In the genomic region with DNA sequence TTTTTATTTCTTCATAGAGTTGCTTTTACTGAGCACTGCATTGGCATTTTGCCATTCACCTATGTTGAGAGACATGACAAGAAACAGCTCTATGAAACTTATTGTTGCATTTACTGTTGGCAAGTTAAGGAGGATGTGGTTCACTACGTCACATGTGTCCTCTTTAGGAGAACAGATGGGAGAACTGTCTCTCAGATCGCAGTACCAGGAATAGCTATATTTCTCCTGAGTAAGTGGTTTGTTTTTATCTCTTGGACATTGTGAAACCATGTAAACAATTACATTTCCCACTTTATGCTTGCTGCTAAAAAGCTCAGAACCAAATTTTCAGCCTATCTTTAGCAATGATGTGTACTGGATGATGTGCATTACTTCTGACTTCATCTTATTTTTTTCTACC, we compare ENCODE assay signal across 9 cellular contexts. TPM values are rescaled to one million over a fixed set of nuclear protein-coding genes. Genes with fewer than 3 reads are reported as not detected.
A peak's percentile ranks its signal among the peaks of the same experiment; 100 is the strongest.
DNase-seq lines count a peak whose midpoint lies in the region; ATAC-seq, FAIRE-seq and TF ChIP-seq lines count a peak whose summit lies in the region.
"Had no signal": no experiment of that assay in that cellular context is flagged by ENCODE, and none has a peak within 500 bp of the region (broad histone marks: within the 10 kb centered on the region; RNA-seq: fewer than 3 reads in every experiment).

No MANE protein-coding gene starts in this region.

- no peak overlapping the region for H3K9ac ChIP-seq in SK-N-SH

- CTCF ChIA-PET in SK-N-SH (lab: Yijun Ruan, JAX), result no interaction called here

- H3K4me3 ChIP-seq in DOHH2 (ENCODE audit: low read length), result peak overlapping the region; percentile 6
- H3K4me3 ChIP-seq in lower lobe of right lung, result no peak overlapping the region
- H3K4me3 ChIP-seq in SK-N-SH (ENCODE audit: low read depth in 2 of 2, low read length in 1 of 2), result no peak overlapping the region
- H3K4me3 ChIP-seq: SJSA1 had no signal

- H3K4me2 ChIP-seq in DOHH2 (ENCODE audit: low read length) (peak overlapping the region; percentile 50), SK-N-SH (no peak overlapping the region)

- peak overlapping the region; percentile 49 for H3K27ac ChIP-seq in DOHH2 (ENCODE audit: low read depth, low read length)
- no peak overlapping the region for H3K27ac ChIP-seq in lower lobe of right lung
- no peak overlapping the region for H3K27ac ChIP-seq in SK-N-SH (ENCODE audit: low read depth in 2 of 2, low read length in 1 of 2)
- H3K27ac ChIP-seq: SJSA1 had no signal

- peaks cover 4% of the 10 kb centered on the region for H3K9me3 Mint-ChIP-seq in activated naive CD8-positive, alpha-beta T cell (ENCODE audit: low read depth)
- H3K9me3 Mint-ChIP-seq in CD14-positive monocyte, result no peaks in the 10 kb centered on the region

- no peaks in the 10 kb centered on the region for H3K9me2 ChIP-seq in DOHH2 (replicated peaks; ENCODE audit: control insufficient read depth, low read length)
- no peaks in the 10 kb centered on the region for H3K9me2 ChIP-seq in SK-N-SH

- H3K4me3 Mint-ChIP-seq in activated naive CD8-positive, alpha-beta T cell, result peak overlapping the region; percentile 48
- H3K4me3 Mint-ChIP-seq in CD14-positive monocyte, result no peak overlapping the region

- no peaks in the 10 kb centered on the region for H3K27me3 Mint-ChIP-seq in activated naive CD8-positive, alpha-beta T cell
- H3K27me3 Mint-ChIP-seq in CD14-positive monocyte (ENCODE audit: low read depth in 3 of 3), result no peaks in the 10 kb centered on the region

- DNase-seq in lower lobe of right lung (no peak), UCSD-AML1 (lab: John Stamatoyannopoulos, UW; ENCODE audit: unreplicated experiment) (no peak), SK-N-SH (no peak), CD14-positive monocyte (ENCODE audit: low spot score) (no peak), RCC 7860 (ENCODE audit: low spot score) (no peak)

- H3K36me3 ChIP-seq in DOHH2 (ENCODE audit: control insufficient read depth, low read length) (no peaks in the 10 kb centered on the region), lower lobe of right lung (no peaks in the 10 kb centered on the region), SK-N-SH (replicated peaks in 1 of 2; ENCODE audit: control insufficient read depth in 1 of 2, insufficient read depth in 2 of 2, low read length in 1 of 2) (no peaks in the 10 kb centered on the region)
- H3K36me3 ChIP-seq: SJSA1 had no signal

- POLR2A ChIA-PET in SK-N-SH (lab: Yijun Ruan, JAX), result no interaction called here

- H3K9me3 ChIP-seq in DOHH2 (ENCODE audit: control insufficient read depth, insufficient read depth, low read length) (no peaks in the 10 kb centered on the region), lower lobe of right lung (no peaks in the 10 kb centered on the region), SK-N-SH (no peaks in the 10 kb centered on the region)
- H3K9me3 ChIP-seq: SJSA1 had no signal

- H4K20me1 ChIP-seq in DOHH2 (ENCODE audit: control insufficient read depth, insufficient read depth, low read depth, low read length) (no peaks in the 10 kb centered on the region), SK-N-SH (ENCODE audit: insufficient read depth) (no peaks in the 10 kb centered on the region)

- H3F3A ChIP-seq in DOHH2 (ENCODE audit: control insufficient read depth, insufficient read depth) (no peaks in the 10 kb centered on the region), SK-N-SH (replicated peaks; ENCODE audit: insufficient read depth) (no peaks in the 10 kb centered on the region)

- FAIRE-seq in RCC 7860 (lab: Jason Lieb, UNC), result no peak

- WGBS in SK-N-SH (ENCODE audit: low lambda C conversion rate), result 55% methylated on average over 2 of the region's 2 CpGs

- peaks cover 20% of the 10 kb centered on the region for H3K36me3 Mint-ChIP-seq in activated naive CD8-positive, alpha-beta T cell
- peaks cover 3 to 6% of the 10 kb centered on the region in 2 donors for H3K36me3 Mint-ChIP-seq in CD14-positive monocyte

- H3K4me1 ChIP-seq in DOHH2 (ENCODE audit: control insufficient read depth, low read length) (peaks cover 22% of the 10 kb centered on the region), lower lobe of right lung (peaks cover 3% of the 10 kb centered on the region), SK-N-SH (ENCODE audit: control insufficient read depth in 1 of 2, insufficient read depth in 2 of 2, low read depth in 1 of 2, low read length in 1 of 2) (no peaks in the 10 kb centered on the region; a peak in 2 of 4 replicates)
- H3K4me1 ChIP-seq: SJSA1 had no signal

- peak overlapping the region; percentile 86 for H3K27ac Mint-ChIP-seq in activated naive CD8-positive, alpha-beta T cell
- H3K27ac Mint-ChIP-seq in CD14-positive monocyte, result no peak overlapping the region

- intact Hi-C loops in lower lobe of right lung (cut with DNase I) (no loop called here), CD14-positive monocyte (cut with micrococcal nuclease) (no loop called here)

- H3K4me1 Mint-ChIP-seq in activated naive CD8-positive, alpha-beta T cell (ENCODE audit: low read depth), result peaks cover 49% of the 10 kb centered on the region
- peaks cover 16% of the 10 kb centered on the region for H3K4me1 Mint-ChIP-seq in CD14-positive monocyte

- no peak overlapping the region for H2AFZ ChIP-seq in SK-N-SH (ENCODE audit: low read depth)

- peak; percentile 48 for ATAC-seq in HG02852 (IDR thresholded peaks at IDR 0.05; ENCODE audit: unreplicated experiment)
- peak; percentile 78 to 89 for ATAC-seq in lower lobe of right lung

- H3K79me2 ChIP-seq in DOHH2 (ENCODE audit: control insufficient read depth, low read length) (no peaks in the 10 kb centered on the region), SK-N-SH (ENCODE audit: insufficient read depth) (no peaks in the 10 kb centered on the region)

- no peak for TF ChIP-seq RAD21 in SK-N-SH (IDR thresholded peaks at IDR 0.05; ENCODE audit: low read length)

- no peak for TF ChIP-seq EP300 in SK-N-SH (IDR thresholded peaks at IDR 0.05; ENCODE audit: borderline replicate concordance in 1 of 2, low read depth in 1 of 2, low read length in 1 of 2)

- H3K27me3 ChIP-seq in DOHH2 (ENCODE audit: control insufficient read depth, low read length) (no peaks in the 10 kb centered on the region), lower lobe of right lung (ENCODE audit: low read depth) (no peaks in the 10 kb centered on the region), SK-N-SH (ENCODE audit: insufficient read depth) (no peaks in the 10 kb centered on the region; the same call in 1 of the 2 replicates)

- TF ChIP-seq CTCF in DOHH2 (IDR thresholded peaks at IDR 0.05; ENCODE audit: low read depth, low read length, poor library complexity, severe bottlenecking) (no peak), lower lobe of right lung (IDR thresholded peaks at IDR 0.05) (no peak), SK-N-SH (IDR thresholded peaks at IDR 0.05) (no peak), CD14-positive monocyte (IDR thresholded peaks at IDR 0.05) (no peak)

TF ChIP-seq in SK-N-SH, 30 proteins besides CTCF, POLR2A, EP300 and RAD21:
- TF ChIP-seq TAF1 (IDR thresholded peaks at IDR 0.05; ENCODE audit: borderline replicate concordance, low read depth, low read length), result no peak
- no peak for TF ChIP-seq SMC3 (IDR thresholded peaks at IDR 0.05; ENCODE audit: low read depth, low read length)
- TF ChIP-seq FOSL2 (IDR thresholded peaks at IDR 0.05; ENCODE audit: borderline replicate concordance, low read depth), result no peak

RNA-seq across cellular contexts. Expression of a gene that starts 34.8 kb away (rescaled TPM):
- 121 TPM for total RNA-seq in lower lobe of right lung
- polyA plus RNA-seq in SK-N-SH (2012; rRNA removed) (166 and 226 TPM in 2 replicates), CD14-positive monocyte (100 to 1,000 TPM; 201 to 228 TPM)
- 185 and 231 TPM in 2 replicates for polyA plus RNA-seq in SK-N-SH (2012; cell fraction: cytosol; rRNA removed)
- polyA plus RNA-seq in SK-N-SH (2012; cell fraction: nucleus; rRNA removed), result 287 and 471 TPM in 2 replicates

RNA-seq across cellular contexts. Expression of a gene that starts 55.3 kb away (rescaled TPM):
- 87.8 TPM for total RNA-seq in lower lobe of right lung
- polyA plus RNA-seq in SK-N-SH (2012; rRNA removed) (81.0 and 96.2 TPM in 2 replicates), CD14-positive monocyte (100 to 1,000 TPM in 1 of 2 donors, 10 to 100 TPM in 1; 87.1 to 108 TPM)
- 103 and 108 TPM in 2 replicates for polyA plus RNA-seq in SK-N-SH (2012; cell fraction: cytosol; rRNA removed)
- polyA plus RNA-seq in SK-N-SH (2012; cell fraction: nucleus; rRNA removed), result 63.8 and 109 TPM in 2 replicates
